ENCODE assay signal across 2 cellular contexts in the genomic region with DNA sequence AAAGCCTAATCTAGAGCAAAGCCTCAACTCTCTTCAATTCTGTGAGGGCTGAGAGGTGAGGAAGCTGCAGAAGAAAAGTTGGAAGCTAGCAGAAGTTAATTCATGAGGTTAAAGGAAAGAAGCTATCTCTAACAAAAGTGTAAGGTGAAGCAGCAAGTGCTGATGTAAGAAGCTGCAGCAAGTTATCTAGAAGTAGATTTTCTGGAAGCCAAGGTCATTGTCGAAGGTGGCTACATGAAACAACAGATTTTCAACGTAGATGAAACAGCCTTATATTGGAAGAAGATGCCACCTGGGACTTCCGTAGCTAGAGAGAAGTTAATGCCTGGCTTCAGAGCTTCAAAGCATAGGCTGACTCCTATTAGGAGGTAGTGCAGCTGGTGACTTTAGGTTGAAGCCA.
TF ChIP-seq lines count a peak whose summit lies in the region.

No MANE protein-coding gene starts in this region.

TF ChIP-seq in A549, 52 proteins besides CTCF, POLR2A, EP300 and RAD21:
- TF ChIP-seq RCOR1 (IDR thresholded peaks at IDR 0.05; ENCODE audit: low read depth, low read length), result no peak

TF ChIP-seq in HCT116, 20 proteins besides CTCF, POLR2A, EP300 and RAD21:
- peak; percentile 8; the same call in 1 of the 2 replicates for TF ChIP-seq POLR2AphosphoS5 (IDR thresholded peaks at IDR 0.05; ENCODE audit: low read depth, low read length)
- no peak for TF ChIP-seq SRF (IDR thresholded peaks at IDR 0.05; ENCODE audit: low read depth)
